In the genomic region with DNA sequence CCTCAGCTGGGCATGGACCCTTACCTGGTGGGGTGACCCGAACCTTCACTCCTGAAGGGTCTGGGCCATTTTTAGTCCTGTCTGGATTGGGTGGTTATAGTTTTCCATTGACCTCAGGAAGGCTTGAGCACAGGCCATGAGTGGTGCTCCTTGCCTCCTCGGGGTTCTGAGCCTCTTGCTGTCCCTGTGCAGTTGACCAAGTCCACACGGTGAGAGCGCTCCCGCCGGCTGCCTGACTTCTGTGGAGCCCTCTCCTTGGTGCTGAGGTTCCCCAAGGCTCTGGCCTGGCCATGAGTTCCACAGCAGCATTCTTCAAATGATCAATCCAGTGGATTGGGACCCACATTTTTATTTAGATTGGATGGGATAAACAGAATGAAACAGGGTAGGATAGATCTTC, we compare ENCODE assay signal across 18 cellular contexts.
"Had no signal": no experiment of that assay in that cellular context is flagged by ENCODE, and none has a peak within 500 bp of the region (broad histone marks: within the 10 kb centered on the region; RNA-seq: fewer than 3 reads in every experiment).

No MANE protein-coding gene starts in this region.

- H3K9me3 ChIP-seq: ovary, right lobe of liver, transverse colon, vagina had no signal

- ATAC-seq: effector memory CD8-positive, alpha-beta T cell; left ventricle myocardium superior; naive thymus-derived CD4-positive, alpha-beta T cell had no signal

- H3K36me3 Mint-ChIP-seq: immature natural killer cell, memory B cell had no signal

- H3K4me1 Mint-ChIP-seq: memory B cell had no signal

- H3K27ac Mint-ChIP-seq: activated CD4-positive, alpha-beta T cell treated with anti-CD3 and anti-CD28 coated beads, Interleukin-2, amount 10 ng/mL, durations not matched to agents 7 days and 5 days; activated naive CD4-positive, alpha-beta T cell treated with anti-CD3 and anti-CD28 coated beads, Interleukin-2, amount 50 U/mL, for 24 hours; effector memory CD8-positive, alpha-beta T cell; immature natural killer cell; memory B cell; naive thymus-derived CD4-positive, alpha-beta T cell had no signal

- H3K36me3 ChIP-seq: ovary, right lobe of liver, transverse colon had no signal

- H3K27me3 ChIP-seq: ovary, right lobe of liver, transverse colon, vagina had no signal

- H3K4me3 ChIP-seq: ovary, right lobe of liver, transverse colon, vagina had no signal

- H3K9me3 Mint-ChIP-seq: activated CD4-positive, alpha-beta T cell treated with anti-CD3 and anti-CD28 coated beads, Interleukin-2, amount 10 ng/mL, durations not matched to agents 7 days and 5 days; activated naive CD4-positive, alpha-beta T cell treated with anti-CD3 and anti-CD28 coated beads, Interleukin-2, amount 50 U/mL, for 24 hours; effector memory CD8-positive, alpha-beta T cell; immature natural killer cell; memory B cell; naive thymus-derived CD4-positive, alpha-beta T cell had no signal

- H3K27me3 Mint-ChIP-seq: activated CD4-positive, alpha-beta T cell treated with anti-CD3 and anti-CD28 coated beads, Interleukin-2, amount 10 ng/mL, durations not matched to agents 7 days and 5 days; activated naive CD4-positive, alpha-beta T cell treated with anti-CD3 and anti-CD28 coated beads, Interleukin-2, amount 50 U/mL, for 24 hours had no signal

- H3K4me3 Mint-ChIP-seq: activated CD4-positive, alpha-beta T cell treated with anti-CD3 and anti-CD28 coated beads, Interleukin-2, amount 10 ng/mL, durations not matched to agents 7 days and 5 days; activated naive CD4-positive, alpha-beta T cell treated with anti-CD3 and anti-CD28 coated beads, Interleukin-2, amount 50 U/mL, for 24 hours; effector memory CD8-positive, alpha-beta T cell; immature natural killer cell; memory B cell; naive thymus-derived CD4-positive, alpha-beta T cell had no signal

- H3K4me1 ChIP-seq: transverse colon had no signal

- DNase-seq: activated CD4-positive, alpha-beta T cell treated with anti-CD3 and anti-CD28 coated beads, Interleukin-2, amount 10 ng/mL, durations not matched to agents 7 days and 5 days; activated CD4-positive, CD25-positive, alpha-beta regulatory T cell; activated CD8-positive, alpha-beta memory T cell treated with anti-CD3 and anti-CD28 coated beads, Interleukin-2, amount 50 U/mL, for 4 hours; amniotic stem cell; effector memory CD8-positive, alpha-beta T cell; immature natural killer cell; left ventricle myocardium superior; naive thymus-derived CD4-positive, alpha-beta T cell; ovary; stimulated activated CD8-positive, alpha-beta memory T cell treated with anti-CD3 and anti-CD28 coated beads, Interleukin-4, amount 100 ng/mL, for 48 hours; stimulated activated naive CD4-positive, alpha-beta T cell; substantia nigra; T1000; transverse colon had no signal

- H3K27ac ChIP-seq: ovary, right lobe of liver, transverse colon, vagina had no signal
